ENCODE assay signal across 9 cellular contexts in the genomic region with DNA sequence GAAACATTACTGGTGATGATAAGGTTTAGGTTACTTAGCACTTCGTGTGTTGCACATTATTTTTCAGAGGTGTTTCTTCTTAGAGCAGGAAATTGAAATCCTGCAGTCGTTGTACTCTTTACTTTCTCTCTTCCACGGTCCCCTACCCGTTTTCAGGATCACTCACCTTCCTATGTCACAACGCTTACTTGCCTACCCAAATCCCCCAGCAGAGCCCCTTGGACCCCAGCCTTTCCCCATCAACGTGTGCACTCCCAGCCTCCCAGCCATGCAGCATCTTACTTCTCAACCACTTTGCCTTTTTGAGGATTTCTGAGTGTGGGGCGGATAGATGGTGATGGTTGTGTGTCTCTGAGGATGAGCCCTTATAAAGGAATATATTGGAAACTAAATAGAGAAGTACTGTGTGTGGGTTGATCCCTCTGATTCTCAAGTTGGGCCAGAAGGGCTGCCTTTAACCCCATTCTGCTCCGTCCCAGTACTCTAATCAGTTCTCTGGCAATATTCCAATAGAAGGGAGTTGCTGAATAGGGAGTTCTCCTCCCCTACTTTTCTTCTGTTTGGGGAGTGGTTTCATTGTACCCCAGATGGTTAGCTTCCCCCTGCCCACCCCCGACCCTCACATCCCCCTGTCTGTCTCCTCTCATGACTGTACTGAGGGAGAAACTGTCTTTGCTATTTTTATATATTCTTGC. TPM values are rescaled to one million over a fixed set of nuclear protein-coding genes. Genes with fewer than 3 reads are reported as not detected.
A peak's percentile ranks its signal among the peaks of the same experiment; 100 is the strongest.
DNase-seq lines count a peak whose midpoint lies in the region; ATAC-seq and TF ChIP-seq lines count a peak whose summit lies in the region.
"Had no signal": no experiment of that assay in that cellular context is flagged by ENCODE, and none has a peak within 500 bp of the region (broad histone marks: within the 10 kb centered on the region; RNA-seq: fewer than 3 reads in every experiment).

No MANE protein-coding gene starts in this region.

- H3K27ac Mint-ChIP-seq in CD4-positive, alpha-beta memory T cell, result peak overlapping the region; percentile 68 to 93 (median 84)

- peak overlapping the region in 1 of 2 donors; percentile 32 for H3K4me3 ChIP-seq in CD4-positive, alpha-beta memory T cell (ENCODE audit: low read length in 2 of 2)
- H3K4me3 ChIP-seq in epithelial cell of proximal tubule (ENCODE audit: low read depth, low read length) (peak overlapping the region; percentile 62), neuron (ENCODE audit: low read length) (peak overlapping the region; percentile 30)

- no peaks in the 10 kb centered on the region for H3K36me3 ChIP-seq in CD4-positive, alpha-beta memory T cell (ENCODE audit: insufficient read depth, low read length)
- no peaks in the 10 kb centered on the region for H3K36me3 ChIP-seq in neuron (ENCODE audit: insufficient read depth, low read length)

- H3K4me1 ChIP-seq in CD4-positive, alpha-beta memory T cell (ENCODE audit: insufficient read depth, low read length), result peaks cover 19% of the 10 kb centered on the region
- H3K4me1 ChIP-seq in neuron (ENCODE audit: insufficient read depth, low read length), result peaks cover 2% of the 10 kb centered on the region

- POLR2A ChIA-PET in CD4-positive, alpha-beta memory T cell (lab: Charles Lee; ENCODE audit: partially characterized antibody), result interaction anchor here (1.3 to 1.6 kb wide), 2 partner anchors 10 to 111 kb away, joined by 3 to 5 read pairs; no protein-coding TSS in a partner anchor
- POLR2A ChIA-PET in RWPE1 (lab: Yijun Ruan, JAX; ENCODE audit: low non-redundant PET), result no interaction called here

- intact Hi-C loops in CD4-positive, alpha-beta memory T cell (cut with micrococcal nuclease), result loop anchor here (5.0 kb wide), 2 partner anchors 50 to 110 kb away; partner anchors contain the start of genes NCBP2L and TSC22D3

- H3K27me3 ChIP-seq in CD4-positive, alpha-beta memory T cell (ENCODE audit: insufficient read depth, low read length), result no peaks in the 10 kb centered on the region
- H3K27me3 ChIP-seq in neuron (ENCODE audit: insufficient read depth, low read length), result peaks cover 25% of the 10 kb centered on the region

- H3K4me1 Mint-ChIP-seq in CD4-positive, alpha-beta memory T cell, result peaks cover 26 to 60% (median 35%) of the 10 kb centered on the region in 4 donors

- no peak for ATAC-seq in GM18873 (IDR thresholded peaks at IDR 0.05; ENCODE audit: low FRiP score, unreplicated experiment)
- no peak for ATAC-seq in HG03457 (IDR thresholded peaks at IDR 0.05; ENCODE audit: unreplicated experiment)

- TF ChIP-seq CTCF in RWPE1 (conservative IDR thresholded peaks at IDR 0.05; ENCODE audit: low read depth) (no peak), epithelial cell of proximal tubule (conservative IDR thresholded peaks at IDR 0.05; ENCODE audit: low read depth, low read length) (no peak)

- H3K9me3 ChIP-seq in CD4-positive, alpha-beta memory T cell (ENCODE audit: control insufficient read depth in 1 of 2, low read length in 2 of 2), result no peaks in the 10 kb centered on the region
- no peaks in the 10 kb centered on the region for H3K9me3 ChIP-seq in neuron (ENCODE audit: low read length)

- CTCF ChIA-PET in CD4-positive, alpha-beta memory T cell (lab: Charles Lee; ENCODE audit: partially characterized antibody), result no interaction called here
- CTCF ChIA-PET in RWPE1 (lab: Yijun Ruan, JAX), result no interaction called here

- no peak overlapping the region for H2AFZ ChIP-seq in neuron (ENCODE audit: low read depth, low read length)

- H3K27ac ChIP-seq in CD4-positive, alpha-beta memory T cell (ENCODE audit: low read depth, low read length), result peak overlapping the region; percentile 52
- H3K27ac ChIP-seq in RWPE1, result peak overlapping the region; percentile 79

- H3K36me3 Mint-ChIP-seq in CD4-positive, alpha-beta memory T cell, result peaks cover 0 to 1% of the 10 kb centered on the region in 2 donors

- H3K9me3 Mint-ChIP-seq in CD4-positive, alpha-beta memory T cell, result no peaks in the 10 kb centered on the region

- H3K4me3 Mint-ChIP-seq in CD4-positive, alpha-beta memory T cell, result peak overlapping the region; percentile 75 to 95 (median 90)

- H3K27me3 Mint-ChIP-seq in CD4-positive, alpha-beta memory T cell, result peaks cover 0 to 1% of the 10 kb centered on the region in 2 donors

- peak in 1 of 5 donors; percentile 7 for DNase-seq in CD4-positive, alpha-beta memory T cell
- DNase-seq in RWPE1 (ENCODE audit: low spot score) (peak; percentile 6), epithelial cell of proximal tubule (ENCODE audit: low read depth) (no peak), NCI-H1930 (lab: John Stamatoyannopoulos, UW) (no peak), SKM-1 (lab: John Stamatoyannopoulos, UW; ENCODE audit: unreplicated experiment) (no peak)

RNA-seq across cellular contexts. Expression of gene MID2, which starts 1.6 kb away (rescaled TPM):
- 10 to 100 TPM; 18.6 to 20.0 TPM for total RNA-seq in CD4-positive, alpha-beta memory T cell
- polyA plus RNA-seq in CD4-positive, alpha-beta memory T cell, result 10 to 100 TPM in 1 of 2 donors, 1 to 10 TPM in 1; 8.8 to 11.4 TPM
- total RNA-seq in epithelial cell of proximal tubule, result 6.1 and 11.0 TPM in 2 replicates

RNA-seq across cellular contexts. Expression of gene NCBP2L, which starts 49.8 kb away (rescaled TPM):
- not detected for total RNA-seq in CD4-positive, alpha-beta memory T cell
- polyA plus RNA-seq in CD4-positive, alpha-beta memory T cell, result not detected
- not detected in 2 replicates for total RNA-seq in epithelial cell of proximal tubule
- total RNA-seq: left cardiac atrium had no signal

RNA-seq across cellular contexts. Expression of gene TSC22D3, which starts 51.7 kb away (rescaled TPM):
- total RNA-seq in CD4-positive, alpha-beta memory T cell, result 100 to 1,000 TPM; 195 to 202 TPM
- polyA plus RNA-seq in CD4-positive, alpha-beta memory T cell, result 1,000 to 10,000 TPM in 1 of 2 donors, 100 to 1,000 TPM in 1; 760 to 1,424 TPM
- total RNA-seq in epithelial cell of proximal tubule, result 18.7 and 32.9 TPM in 2 replicates
